In genomic region chr18:79971986-79972385, GRCh38 we compare ENCODE assay signal across 1 cellular context.
TF ChIP-seq lines count a peak whose summit lies in the region.

No MANE protein-coding gene starts in this region.

TF ChIP-seq in GM12878, 131 proteins besides CTCF, POLR2A, EP300 and RAD21:
- TF ChIP-seq JUNB (IDR thresholded peaks at IDR 0.05) (no peak), MYB (IDR thresholded peaks at IDR 0.05; ENCODE audit: borderline replicate concordance, low read depth, low read length) (no peak), ZZZ3 (IDR thresholded peaks at IDR 0.05; ENCODE audit: control insufficient read depth, insufficient read length, low read depth) (no peak)
